Comparison of ENCODE assay signal across 24 cellular contexts in the genomic region with DNA sequence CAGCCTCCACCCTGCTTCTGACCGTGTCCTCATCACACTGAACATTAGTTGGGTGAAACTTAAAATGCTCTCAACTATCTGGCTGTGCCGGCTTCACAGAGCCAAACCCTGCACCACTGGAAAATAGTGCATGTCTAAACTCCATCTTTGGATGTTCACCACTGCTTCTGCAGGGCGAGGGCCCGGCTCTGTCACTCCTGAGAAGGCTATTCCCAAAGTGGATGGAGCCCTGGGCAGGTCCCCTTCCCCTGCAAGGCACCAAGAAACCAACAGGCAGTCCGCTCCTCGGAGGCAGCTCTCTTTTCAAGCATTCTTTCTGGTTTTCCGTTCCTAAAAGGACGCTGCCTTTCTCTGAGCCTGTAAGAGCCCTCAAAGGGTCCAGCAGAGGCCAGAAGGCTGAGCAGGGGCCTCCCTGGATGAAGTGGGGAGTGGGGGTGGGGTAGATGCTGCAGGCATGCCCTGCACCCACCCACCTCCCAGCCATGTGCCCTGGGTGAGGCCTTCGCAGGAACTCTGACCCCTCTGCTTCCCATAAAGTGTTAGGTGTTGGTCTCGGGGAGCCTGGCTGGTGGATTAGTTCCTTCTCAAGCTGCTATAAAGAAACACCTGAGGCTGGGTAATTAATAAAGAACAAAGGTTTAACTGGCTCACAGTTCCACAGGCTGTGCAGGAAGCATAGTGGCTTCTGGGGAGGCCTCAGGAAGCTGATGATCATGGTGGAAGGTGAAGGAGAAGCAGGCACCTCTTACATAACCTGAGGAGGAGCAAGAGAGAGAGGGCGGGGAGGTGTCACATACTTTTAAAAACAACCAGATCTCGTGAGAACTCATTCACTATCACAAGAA. TPM values are rescaled to one million over a fixed set of nuclear protein-coding genes. Genes with fewer than 3 reads are reported as not detected.
A peak's percentile ranks its signal among the peaks of the same experiment; 100 is the strongest.
DNase-seq lines count a peak whose midpoint lies in the region; ATAC-seq, FAIRE-seq and TF ChIP-seq lines count a peak whose summit lies in the region.
"Had no signal": no experiment of that assay in that cellular context is flagged by ENCODE, and none has a peak within 500 bp of the region (broad histone marks: within the 10 kb centered on the region; RNA-seq: fewer than 3 reads in every experiment).

No MANE protein-coding gene starts in this region.

- no peaks in the 10 kb centered on the region for H3K4me1 Mint-ChIP-seq in natural killer cell treated with Interleukin-12 subunit alpha and Interleukin-12 subunit beta and Interleukin-15 and Interleukin-18, amount 100 ng/mL, for 72 hours (ENCODE audit: low read depth in 2 of 2)
- H3K4me1 Mint-ChIP-seq in natural killer cell (peaks cover 5% of the 10 kb centered on the region in 2 donors), progenitor cell of endocrine pancreas (ENCODE audit: low read depth) (peaks cover 1% of the 10 kb centered on the region), nephron progenitor cell (peaks cover 12% of the 10 kb centered on the region)
- H3K4me1 Mint-ChIP-seq in activated naive CD8-positive, alpha-beta T cell treated with anti-CD3 and anti-CD28 coated beads for 36 hours = peaks cover 12% of the 10 kb centered on the region

- H3K9ac ChIP-seq in kidney (ENCODE audit: low read length in 2 of 2) = no peak overlapping the region
- H3K9ac ChIP-seq: BLaER1 treated with 17β-estradiol and CSF1 and Interleukin-3, amounts not matched to agents 10 nM and 100 nM had no signal

- no peaks in the 10 kb centered on the region for H3K9me3 Mint-ChIP-seq in natural killer cell treated with Interleukin-12 subunit alpha and Interleukin-12 subunit beta and Interleukin-15 and Interleukin-18, amount 100 ng/mL, for 72 hours
- H3K9me3 Mint-ChIP-seq in natural killer cell = no peaks in the 10 kb centered on the region
- H3K9me3 Mint-ChIP-seq in progenitor cell of endocrine pancreas (ENCODE audit: low read depth) = peaks cover 10% of the 10 kb centered on the region
- H3K9me3 Mint-ChIP-seq in nephron progenitor cell = peaks cover 21% of the 10 kb centered on the region
- H3K9me3 Mint-ChIP-seq in activated naive CD8-positive, alpha-beta T cell treated with anti-CD3 and anti-CD28 coated beads for 36 hours = peaks cover 4% of the 10 kb centered on the region

- no peaks in the 10 kb centered on the region for H3K9me3 ChIP-seq in kidney (ENCODE audit: control insufficient read depth in 1 of 2, low read length in 2 of 2)

- peak; percentile 42 for DNase-seq in natural killer cell treated with Interleukin-12 subunit alpha and Interleukin-12 subunit beta and Interleukin-15 and Interleukin-18, amount 100 ng/mL, for 72 hours (ENCODE audit: low spot score)
- DNase-seq in natural killer cell (no peak), kidney (peak; percentile 49), progenitor cell of endocrine pancreas (ENCODE audit: low spot score, unreplicated experiment) (no peak), nephron progenitor cell (no peak)
- DNase-seq in activated naive CD8-positive, alpha-beta T cell treated with anti-CD3 and anti-CD28 coated beads for 36 hours = no peak
- DNase-seq: DMS79 treated with DMSO at 0.1 percent for 48 hours, GOT3, HFFc6, IMR-90, Kasumi-1, MM.1S, NCI-H1105 treated with DMSO at 0.1 percent for 48 hours, NCI-H1694 treated with DMSO at 0.1 percent for 48 hours, NCI-H2107, NCI-H226, NCI-H524 treated with DMSO at 0.1 percent for 48 hours, SHP77 had no signal

- no peak for ATAC-seq in natural killer cell treated with Interleukin-12 subunit alpha and Interleukin-12 subunit beta and Interleukin-15 and Interleukin-18, amount 100 ng/mL, for 72 hours
- ATAC-seq in natural killer cell (no peak), HG02884 (IDR thresholded peaks at IDR 0.05; ENCODE audit: unreplicated experiment) (no peak)
- ATAC-seq: A549, Panc1 had no signal

- TF ChIP-seq CTCF in natural killer cell (IDR thresholded peaks at IDR 0.05) (no peak), kidney (IDR thresholded peaks at IDR 0.05; ENCODE audit: borderline replicate concordance, extremely low read depth, insufficient read depth) (no peak), progenitor cell of endocrine pancreas (IDR thresholded peaks at IDR 0.05; ENCODE audit: unreplicated experiment) (no peak), nephron progenitor cell (IDR thresholded peaks at IDR 0.05) (no peak)

- no peak overlapping the region for H3K4me3 Mint-ChIP-seq in natural killer cell treated with Interleukin-12 subunit alpha and Interleukin-12 subunit beta and Interleukin-15 and Interleukin-18, amount 100 ng/mL, for 72 hours
- H3K4me3 Mint-ChIP-seq in natural killer cell (no peak overlapping the region), progenitor cell of endocrine pancreas (ENCODE audit: low read depth) (no peak overlapping the region), nephron progenitor cell (no peak overlapping the region)
- H3K4me3 Mint-ChIP-seq in activated naive CD8-positive, alpha-beta T cell treated with anti-CD3 and anti-CD28 coated beads for 36 hours = no peak overlapping the region
- H3K4me3 Mint-ChIP-seq: CD8-positive, alpha-beta memory T cell; HFFc6 had no signal

- H3K36me3 ChIP-seq in kidney (ENCODE audit: control insufficient read depth in 1 of 2, insufficient read depth in 2 of 2, low read length in 2 of 2) = no peaks in the 10 kb centered on the region
- H3K36me3 ChIP-seq: BLaER1 treated with 17β-estradiol and CSF1 and Interleukin-3, amounts not matched to agents 10 nM and 100 nM had no signal

- no peaks in the 10 kb centered on the region for H3K4me1 ChIP-seq in kidney (ENCODE audit: control insufficient read depth in 1 of 2, insufficient read depth in 1 of 2, low read depth in 1 of 2, low read length in 2 of 2)

- FAIRE-seq in kidney (lab: Jason Lieb, UNC) = no peak
- FAIRE-seq: A549 had no signal

- peaks cover 19 to 29% of the 10 kb centered on the region in 2 donors for H3K27me3 Mint-ChIP-seq in natural killer cell treated with Interleukin-12 subunit alpha and Interleukin-12 subunit beta and Interleukin-15 and Interleukin-18, amount 100 ng/mL, for 72 hours
- H3K27me3 Mint-ChIP-seq in natural killer cell (ENCODE audit: low read depth in 2 of 2) (peaks cover 3 to 30% of the 10 kb centered on the region in 2 donors), progenitor cell of endocrine pancreas (no peaks in the 10 kb centered on the region), nephron progenitor cell (ENCODE audit: low read depth, poor library complexity) (peaks cover 21% of the 10 kb centered on the region)
- peaks cover 3% of the 10 kb centered on the region for H3K27me3 Mint-ChIP-seq in activated naive CD8-positive, alpha-beta T cell treated with anti-CD3 and anti-CD28 coated beads for 36 hours

- no peak overlapping the region for H3K27ac Mint-ChIP-seq in natural killer cell treated with Interleukin-12 subunit alpha and Interleukin-12 subunit beta and Interleukin-15 and Interleukin-18, amount 100 ng/mL, for 72 hours
- H3K27ac Mint-ChIP-seq in natural killer cell (no peak overlapping the region), progenitor cell of endocrine pancreas (peak overlapping the region; percentile 69), nephron progenitor cell (no peak overlapping the region)
- no peak overlapping the region for H3K27ac Mint-ChIP-seq in activated naive CD8-positive, alpha-beta T cell treated with anti-CD3 and anti-CD28 coated beads for 36 hours
- H3K27ac Mint-ChIP-seq: HFFc6 had no signal

- H3K27ac ChIP-seq in kidney (ENCODE audit: low read depth in 2 of 2, low read length in 2 of 2) = no peak overlapping the region
- H3K27ac ChIP-seq: A549; BLaER1 treated with 17β-estradiol and CSF1 and Interleukin-3, amounts not matched to agents 10 nM and 100 nM had no signal

- no peak overlapping the region for H3K4me3 ChIP-seq in kidney (ENCODE audit: low read length in 2 of 2)
- H3K4me3 ChIP-seq: A549; BLaER1 treated with 17β-estradiol and CSF1 and Interleukin-3, amounts not matched to agents 10 nM and 100 nM had no signal

- H3K36me3 Mint-ChIP-seq in natural killer cell treated with Interleukin-12 subunit alpha and Interleukin-12 subunit beta and Interleukin-15 and Interleukin-18, amount 100 ng/mL, for 72 hours = no peaks in the 10 kb centered on the region
- H3K36me3 Mint-ChIP-seq in natural killer cell = no peaks in the 10 kb centered on the region
- H3K36me3 Mint-ChIP-seq in progenitor cell of endocrine pancreas (ENCODE audit: insufficient read depth) = no peaks in the 10 kb centered on the region
- H3K36me3 Mint-ChIP-seq in nephron progenitor cell (ENCODE audit: low read depth) = peaks cover 6% of the 10 kb centered on the region
- H3K36me3 Mint-ChIP-seq in activated naive CD8-positive, alpha-beta T cell treated with anti-CD3 and anti-CD28 coated beads for 36 hours = no peaks in the 10 kb centered on the region
- H3K36me3 Mint-ChIP-seq: CD8-positive, alpha-beta memory T cell had no signal

- intact Hi-C loops in natural killer cell (cut with micrococcal nuclease) (no loop called here), kidney (cut with DNase I) (no loop called here)

RNA-seq across cellular contexts. Expression of gene LINC01488, which starts 23.3 kb away (rescaled TPM):
- total RNA-seq in natural killer cell treated with Interleukin-12 subunit alpha and Interleukin-12 subunit beta and Interleukin-15 and Interleukin-18, amount 100 ng/mL, for 72 hours = not detected
- total RNA-seq in natural killer cell = not detected
- total RNA-seq in kidney = not detected
- not detected for polyA plus RNA-seq in kidney (ENCODE audit: insufficient read depth, low read depth, low replicate concordance)
- 1.3 and 1.4 TPM in 2 replicates for total RNA-seq in progenitor cell of endocrine pancreas
- not detected for total RNA-seq in activated naive CD8-positive, alpha-beta T cell treated with anti-CD3 and anti-CD28 coated beads for 36 hours
- total RNA-seq: CD8-positive, alpha-beta memory T cell; G401; HFFc6; IMR-90 had no signal
- polyA plus RNA-seq: CD8-positive, alpha-beta memory T cell; IMR-90 had no signal

Comparison
In these comparisons a context has a peak if more than half of its experiments do, and no peak if none do; other contexts are left out.
1. DNase-seq: peak in natural killer cell treated with Interleukin-12 subunit alpha and Interleukin-12 subunit beta and Interleukin-15 and Interleukin-18, amount 100 ng/mL, for 72 hours (single experiment) and kidney (single experiment); none in natural killer cell (single experiment), progenitor cell of endocrine pancreas (single experiment), nephron progenitor cell (single experiment) and activated naive CD8-positive, alpha-beta T cell treated with anti-CD3 and anti-CD28 coated beads for 36 hours (single experiment).